Comparison of ENCODE assay signal across 8 cellular contexts in genomic region chr10:112140110-112140755, GRCh38. TPM values are rescaled to one million over a fixed set of nuclear protein-coding genes. Genes with fewer than 3 reads are reported as not detected.
DNase-seq lines count a peak whose midpoint lies in the region; ATAC-seq and TF ChIP-seq lines count a peak whose summit lies in the region.

No MANE protein-coding gene starts in this region.

- H3K9me3 ChIP-seq in RWPE2 (ENCODE audit: severe bottlenecking) (no peaks in the 10 kb centered on the region), psoas muscle (no peaks in the 10 kb centered on the region)

- in situ Hi-C loops in KBM-7 (cut with MboI; ENCODE audit: low pct_unique_long_range_greater_than_20kb, low sequenced_read_pairs): no loop called here

- ATAC-seq in GM21825 (IDR thresholded peaks at IDR 0.05; ENCODE audit: unreplicated experiment): peak; percentile 97
- ATAC-seq in RWPE2 (ENCODE audit: low read depth): peak; percentile 94
- peak; percentile 57 to 81 (median 76) for ATAC-seq in psoas muscle

- no peaks in the 10 kb centered on the region; the same call in none of the 2 replicates for H3K36me3 ChIP-seq in GM06990 (ENCODE audit: control insufficient read depth, insufficient read depth, low read length)
- H3K36me3 ChIP-seq in RWPE2 (ENCODE audit: low read depth): no peaks in the 10 kb centered on the region
- H3K36me3 ChIP-seq in psoas muscle (ENCODE audit: insufficient read depth in 1 of 2, low read depth in 1 of 2): no peaks in the 10 kb centered on the region

- peak; percentile 98 for TF ChIP-seq CTCF in GM06990 (IDR thresholded peaks at IDR 0.05; ENCODE audit: insufficient read depth, low read length, poor library complexity, severe bottlenecking)
- peak; percentile 87 for TF ChIP-seq CTCF in RWPE2 (IDR thresholded peaks at IDR 0.05; ENCODE audit: poor library complexity, severe bottlenecking)
- peak; percentile 70 for TF ChIP-seq CTCF in psoas muscle (IDR thresholded peaks at IDR 0.05)

- peak; percentile 67 for DNase-seq in GM06990 (ENCODE audit: extremely low read depth, insufficient read length)
- DNase-seq in KBM-7: peak; percentile 83
- DNase-seq in RWPE2 (ENCODE audit: low spot score): no peak
- DNase-seq in activated effector memory CD4-positive, alpha-beta T cell treated with anti-CD3 and anti-CD28 coated beads, Interleukin-2, amount 50 U/mL, for 16 hours: peak; percentile 86
- DNase-seq in glomerular visceral epithelial cell (ENCODE audit: extremely low spot score): peak; percentile 77
- peak; percentile 50 to 61 for DNase-seq in psoas muscle
- DNase-seq in OCI-M2 (lab: John Stamatoyannopoulos, UW; ENCODE audit: unreplicated experiment): no peak

- H3K4me1 ChIP-seq in RWPE2 (ENCODE audit: insufficient read depth, poor library complexity, severe bottlenecking) (no peaks in the 10 kb centered on the region), psoas muscle (no peaks in the 10 kb centered on the region)

- intact Hi-C loops in psoas muscle (cut with DNase I): no loop called here

- 17 to 27% (median 24%) methylated on average over 10 of the region's 10 CpGs for WGBS in psoas muscle, 3 donors

- no peak overlapping the region for H3K27ac ChIP-seq in RWPE2 (ENCODE audit: poor library complexity, severe bottlenecking)
- no peak overlapping the region for H3K27ac ChIP-seq in psoas muscle

- H3K4me3 ChIP-seq in GM06990 (replicated peaks; ENCODE audit: low read depth, low read length): no peak overlapping the region
- no peak overlapping the region for H3K4me3 ChIP-seq in RWPE2 (ENCODE audit: severe bottlenecking)
- no peak overlapping the region for H3K4me3 ChIP-seq in psoas muscle

- H3K27me3 ChIP-seq in GM06990 (replicated peaks; ENCODE audit: control insufficient read depth, insufficient read depth, low read length): no peaks in the 10 kb centered on the region
- H3K27me3 ChIP-seq in RWPE2 (ENCODE audit: insufficient read depth, poor library complexity, severe bottlenecking): no peaks in the 10 kb centered on the region
- H3K27me3 ChIP-seq in psoas muscle (ENCODE audit: insufficient read depth in 3 of 3, low read length in 2 of 3): no peaks in the 10 kb centered on the region

RNA-seq across cellular contexts. Expression of gene GPAM, which starts 43.3 kb away (rescaled TPM):
- total RNA-seq in psoas muscle: 10 to 100 TPM; 10.2 to 20.1 (median 12.6) TPM
- 10 to 100 TPM in 1 of 3 donors, 1 to 10 TPM in 2; 3.2 to 11.9 (median 9.1) TPM for polyA plus RNA-seq in psoas muscle

Comparison
In these comparisons a context has a peak if more than half of its experiments do, and no peak if none do; other contexts are left out.
1. DNase-seq: peak in GM06990 (single experiment), KBM-7 (single experiment), activated effector memory CD4-positive, alpha-beta T cell treated with anti-CD3 and anti-CD28 coated beads, Interleukin-2, amount 50 U/mL, for 16 hours (single experiment), glomerular visceral epithelial cell (single experiment) and psoas muscle (2 of 2); none in RWPE2 (single experiment) and OCI-M2 (single experiment).
2. Peak in every context shown above with its lines, with median percentiles within 50 percentile points of each other: CTCF ChIP-seq and ATAC-seq.